In the genomic region with DNA sequence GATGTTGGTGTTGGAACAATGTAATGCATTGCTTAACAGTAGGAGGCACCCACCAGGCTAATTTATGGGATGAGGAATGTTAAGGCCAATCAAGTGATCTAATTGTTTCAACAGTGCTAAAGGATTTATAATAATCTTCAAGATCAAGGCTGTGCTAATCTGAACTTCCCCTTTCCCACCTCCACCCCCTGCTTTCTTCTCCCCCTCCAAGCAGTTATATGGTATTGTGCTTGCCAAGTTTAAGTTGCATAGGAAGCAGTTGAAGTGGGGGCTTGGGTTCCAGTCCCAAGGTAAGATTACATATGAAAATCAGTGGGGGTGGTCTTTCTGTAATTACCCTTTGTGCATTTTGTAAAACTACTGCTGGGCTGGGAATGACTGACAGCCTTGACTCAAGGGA, we compare ENCODE assay signal across 29 cellular contexts.
DNase-seq lines count a peak whose midpoint lies in the region; ATAC-seq and TF ChIP-seq lines count a peak whose summit lies in the region.
"Had no signal": no experiment of that assay in that cellular context is flagged by ENCODE, and none has a peak within 500 bp of the region (broad histone marks: within the 10 kb centered on the region; RNA-seq: fewer than 3 reads in every experiment).

No MANE protein-coding gene starts in this region.

- H3K27me3 Mint-ChIP-seq in endodermal cell (ENCODE audit: insufficient read depth): peaks cover 19% of the 10 kb centered on the region
- no peaks in the 10 kb centered on the region for H3K27me3 Mint-ChIP-seq in activated T-cell treated with anti-CD3 and anti-CD28 coated beads, Interleukin-2, amount 50 U/mL, for 72 hours (ENCODE audit: low read depth)

- TF ChIP-seq CTCF in AG10803 (conservative IDR thresholded peaks at IDR 0.05; ENCODE audit: low read length) (no peak), endodermal cell (conservative IDR thresholded peaks at IDR 0.05) (no peak)

- H3K4me3 ChIP-seq in AG10803 (ENCODE audit: low read length): no peak overlapping the region
- no peak overlapping the region for H3K4me3 ChIP-seq in HUES48 (ENCODE audit: low read depth, low read length)
- H3K4me3 ChIP-seq in endodermal cell (ENCODE audit: low read length): peak overlapping the region; percentile 48
- H3K4me3 ChIP-seq: A549, left lung, SK-N-MC, thoracic aorta, vagina had no signal

- H3K36me3 ChIP-seq in HUES48 (ENCODE audit: control insufficient read depth, insufficient read depth, low read length): no peaks in the 10 kb centered on the region
- no peaks in the 10 kb centered on the region for H3K36me3 ChIP-seq in endodermal cell (ENCODE audit: control insufficient read depth, insufficient read depth, low read length)
- H3K36me3 ChIP-seq: left lung, thoracic aorta, vagina, WERI-Rb-1 had no signal

- H3K4me1 Mint-ChIP-seq in endodermal cell: peaks cover 89% of the 10 kb centered on the region
- H3K4me1 Mint-ChIP-seq in activated T-cell treated with anti-CD3 and anti-CD28 coated beads, Interleukin-2, amount 50 U/mL, for 72 hours (ENCODE audit: low read depth): peaks cover 71% of the 10 kb centered on the region

- H3K27me3 ChIP-seq in HUES48 (ENCODE audit: control insufficient read depth, insufficient read depth, low read length): no peaks in the 10 kb centered on the region
- peaks cover 21% of the 10 kb centered on the region for H3K27me3 ChIP-seq in endodermal cell (ENCODE audit: control insufficient read depth, insufficient read depth, low read length, poor library complexity, severe bottlenecking)
- H3K27me3 ChIP-seq: vagina had no signal

- H3K9ac ChIP-seq in HUES48 (ENCODE audit: low read depth, low read length): no peak overlapping the region
- H3K9ac ChIP-seq in endodermal cell (ENCODE audit: extremely low read depth, low read length, poor library complexity, severe bottlenecking): no peak overlapping the region

- no peaks in the 10 kb centered on the region for H3K36me3 Mint-ChIP-seq in endodermal cell (ENCODE audit: low read depth)
- no peaks in the 10 kb centered on the region for H3K36me3 Mint-ChIP-seq in activated T-cell treated with anti-CD3 and anti-CD28 coated beads, Interleukin-2, amount 50 U/mL, for 72 hours (ENCODE audit: insufficient read depth in 2 of 2)
- H3K36me3 Mint-ChIP-seq: naive thymus-derived CD4-positive, alpha-beta T cell had no signal

- H3K27ac Mint-ChIP-seq in endodermal cell: peak overlapping the region; percentile 74
- no peak overlapping the region for H3K27ac Mint-ChIP-seq in activated T-cell treated with anti-CD3 and anti-CD28 coated beads, Interleukin-2, amount 50 U/mL, for 72 hours
- H3K27ac Mint-ChIP-seq: activated CD4-positive, alpha-beta T cell treated with anti-CD3 and anti-CD28 coated beads, Interleukin-2, amount 10 ng/mL, durations not matched to agents 24 days and 14 days had no signal

- H3K4me1 ChIP-seq in HUES48 (ENCODE audit: control insufficient read depth, insufficient read depth, low read length): peaks cover 64% of the 10 kb centered on the region
- peaks cover 21% of the 10 kb centered on the region for H3K4me1 ChIP-seq in endodermal cell (ENCODE audit: control insufficient read depth, insufficient read depth, low read length)
- H3K4me1 ChIP-seq: A549, Caco-2, left lung, vagina had no signal

- H3K27ac ChIP-seq in HUES48 (ENCODE audit: low read depth, low read length) (peak overlapping the region; percentile 11), endodermal cell (ENCODE audit: low read depth, low read length) (no peak overlapping the region)
- H3K27ac ChIP-seq: A549, left lung, RWPE1, SK-N-MC, vagina, WERI-Rb-1 had no signal

- DNase-seq in AG10803 (ENCODE audit: low read depth) (peak; percentile 6), NOMO-1 treated with dmso at 0.1 percent for 144 hours (lab: John Stamatoyannopoulos, UW; ENCODE audit: unreplicated experiment) (peak; percentile 27), endodermal cell (peak; percentile 66), anterior cingulate cortex (lab: John Stamatoyannopoulos, UW) (no peak)
- no peak for DNase-seq in activated T-cell treated with anti-CD3 and anti-CD28 coated beads, Interleukin-2, amount 50 U/mL, for 72 hours
- DNase-seq: activated CD4-positive, alpha-beta T cell treated with anti-CD3 and anti-CD28 coated beads, Interleukin-2, amount 10 ng/mL, durations not matched to agents 24 days and 14 days; activated naive CD4-positive, alpha-beta T cell; activated T-cell treated with anti-CD3 and anti-CD28 coated beads, Interleukin-2, amount 50 U/mL, for 4 hours; amniotic stem cell; Caco-2; DND-41; left lung; naive thymus-derived CD4-positive, alpha-beta T cell; NCI-H1092; NCI-H187; NCI-H524 treated with DMSO at 0.1 percent for 48 hours; nucleus accumbens; stimulated activated naive CD4-positive, alpha-beta T cell treated with Interleukin-2 at 50 U/mL for 16 hours; T-helper 2 cell; WERI-Rb-1 had no signal

- no peaks in the 10 kb centered on the region for H3K9me3 Mint-ChIP-seq in endodermal cell
- H3K9me3 Mint-ChIP-seq in activated T-cell treated with anti-CD3 and anti-CD28 coated beads, Interleukin-2, amount 50 U/mL, for 72 hours: no peaks in the 10 kb centered on the region
- H3K9me3 Mint-ChIP-seq: activated CD4-positive, alpha-beta T cell treated with anti-CD3 and anti-CD28 coated beads, Interleukin-2, amount 10 ng/mL, durations not matched to agents 24 days and 14 days; activated T-cell treated with anti-CD3 and anti-CD28 coated beads, Interleukin-2, amount 50 U/mL, for 4 hours; naive thymus-derived CD4-positive, alpha-beta T cell had no signal

- H3K9me3 ChIP-seq in HUES48 (ENCODE audit: control insufficient read depth, insufficient read depth, low read length): no peaks in the 10 kb centered on the region
- H3K9me3 ChIP-seq in endodermal cell (ENCODE audit: control insufficient read depth, low read length): no peaks in the 10 kb centered on the region
- H3K9me3 ChIP-seq: A549, Caco-2, left lung, thoracic aorta, vagina had no signal

- ATAC-seq in HG03039 (IDR thresholded peaks at IDR 0.05; ENCODE audit: unreplicated experiment) (no peak), HG03025 (IDR thresholded peaks at IDR 0.05; ENCODE audit: low FRiP score, unreplicated experiment) (no peak)
- ATAC-seq in activated T-cell treated with anti-CD3 and anti-CD28 coated beads, Interleukin-2, amount 50 U/mL, for 72 hours (replicated peaks in 1 of 2): no peak
- ATAC-seq: A549; activated T-cell treated with anti-CD3 and anti-CD28 coated beads, Interleukin-2, amount 50 U/mL, for 4 hours; HCT116; left lung; naive thymus-derived CD4-positive, alpha-beta T cell had no signal

- peak overlapping the region; percentile 10 for H3K4me3 Mint-ChIP-seq in endodermal cell
- no peak overlapping the region for H3K4me3 Mint-ChIP-seq in activated T-cell treated with anti-CD3 and anti-CD28 coated beads, Interleukin-2, amount 50 U/mL, for 72 hours
- H3K4me3 Mint-ChIP-seq: activated CD4-positive, alpha-beta T cell treated with anti-CD3 and anti-CD28 coated beads, Interleukin-2, amount 10 ng/mL, durations not matched to agents 24 days and 14 days; activated T-cell treated with anti-CD3 and anti-CD28 coated beads, Interleukin-2, amount 50 U/mL, for 4 hours had no signal

Comparison
In these comparisons a context has a peak if more than half of its experiments do, and no peak if none do; other contexts are left out.
1. DNase-seq: peak in AG10803 (single experiment), NOMO-1 treated with dmso at 0.1 percent for 144 hours (single experiment) and endodermal cell (single experiment); none in anterior cingulate cortex (0 of 58) and activated T-cell treated with anti-CD3 and anti-CD28 coated beads, Interleukin-2, amount 50 U/mL, for 72 hours (0 of 2).